Comparison of ENCODE assay signal across 12 cellular contexts in the genomic region with DNA sequence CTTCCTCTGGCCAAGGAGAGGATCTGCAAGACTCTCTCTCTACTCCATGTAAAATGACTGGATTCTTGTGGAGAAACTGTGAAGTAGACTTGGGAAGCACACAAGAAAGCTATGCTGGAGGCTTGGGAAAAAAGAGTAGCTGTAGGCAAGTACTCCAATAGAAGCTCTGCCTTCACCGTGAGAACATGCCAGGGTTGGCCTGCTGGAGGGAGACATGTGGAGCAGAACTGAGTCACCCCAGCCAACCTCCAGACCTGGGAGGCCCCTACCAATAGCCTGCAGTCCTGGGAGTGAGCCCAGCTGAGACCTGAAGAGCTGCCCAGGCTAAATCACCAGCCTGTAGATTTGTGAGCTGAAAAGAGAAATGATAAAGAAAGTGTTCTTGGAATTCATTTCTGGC.
DNase-seq lines count a peak whose midpoint lies in the region; ATAC-seq and TF ChIP-seq lines count a peak whose summit lies in the region.
"Had no signal": no experiment of that assay in that cellular context is flagged by ENCODE, and none has a peak within 500 bp of the region (broad histone marks: within the 10 kb centered on the region; RNA-seq: fewer than 3 reads in every experiment).

No MANE protein-coding gene starts in this region.

- WGBS in right cardiac atrium = 43% methylated on average over 1 of the region's 1 CpG
- 39 to 42% methylated on average over 1 of the region's 1 CpG for WGBS in heart right ventricle, 2 donors
- WGBS in aorta, 2 donors = 0 to 8% methylated on average over 1 of the region's 1 CpG

- H3K27ac ChIP-seq in right cardiac atrium (ENCODE audit: low read length) = no peak overlapping the region
- H3K27ac ChIP-seq in heart right ventricle = no peak overlapping the region
- peak overlapping the region in 1 of 2 donors; percentile 95 for H3K27ac ChIP-seq in aorta (ENCODE audit: low read depth in 1 of 2, low read length in 2 of 2)
- H3K27ac ChIP-seq: ovary had no signal

- H3K36me3 ChIP-seq in heart right ventricle (no peaks in the 10 kb centered on the region), aorta (ENCODE audit: control insufficient read depth in 1 of 2, insufficient read depth in 2 of 2, low read length in 1 of 2) (no peaks in the 10 kb centered on the region)
- H3K36me3 ChIP-seq: ovary had no signal

- DNase-seq in right cardiac atrium = peak in 2 of 3 donors; percentile 26 to 70
- no peak for DNase-seq in heart right ventricle
- DNase-seq in cardiac fibroblast (ENCODE audit: low read depth in 2 of 2) = peak; percentile 61 to 95
- peak; percentile 39 for DNase-seq in kidney tubule cell (ENCODE audit: low spot score)
- peak; percentile 76 to 78 for DNase-seq in aorta
- DNase-seq in mesenteric fat pad (ENCODE audit: low spot score) = no peak
- no peak for DNase-seq in cerebellar nuclear complex (lab: John Stamatoyannopoulos, UW)
- DNase-seq: activated CD4-positive, alpha-beta T cell treated with anti-CD3 and anti-CD28 coated beads for 48 hours; NCI-H1417; ovary; stimulated activated naive CD8-positive, alpha-beta T cell treated with anti-CD3 and anti-CD28 coated beads, Interleukin-15, amount 100 ng/mL, for 72 hours had no signal

- H3K27me3 ChIP-seq in right cardiac atrium (ENCODE audit: control insufficient read depth, insufficient read depth) = no peaks in the 10 kb centered on the region
- no peaks in the 10 kb centered on the region for H3K27me3 ChIP-seq in heart right ventricle
- no peaks in the 10 kb centered on the region for H3K27me3 ChIP-seq in aorta (ENCODE audit: control insufficient read depth in 1 of 2, insufficient read depth in 2 of 2, low read length in 1 of 2)
- H3K27me3 ChIP-seq: ovary had no signal

- no peaks in the 10 kb centered on the region for H3K9me3 ChIP-seq in right cardiac atrium (ENCODE audit: control insufficient read depth, low read length)
- no peaks in the 10 kb centered on the region for H3K9me3 ChIP-seq in heart right ventricle
- no peaks in the 10 kb centered on the region for H3K9me3 ChIP-seq in aorta (ENCODE audit: control insufficient read depth, low read length)
- H3K9me3 ChIP-seq: ovary had no signal

- ATAC-seq in right cardiac atrium = peak in 1 of 2 donors; percentile 75
- ATAC-seq in heart right ventricle = no peak
- peak; percentile 85 for ATAC-seq in aorta (ENCODE audit: low FRiP score)
- ATAC-seq in HG03045 (IDR thresholded peaks at IDR 0.05; ENCODE audit: unreplicated experiment) = no peak
- ATAC-seq: stimulated activated naive CD8-positive, alpha-beta T cell treated with anti-CD3 and anti-CD28 coated beads, Interleukin-15, amount 100 ng/mL, for 72 hours had no signal

- no peak for TF ChIP-seq CTCF in heart right ventricle (IDR thresholded peaks at IDR 0.05)
- no peak for TF ChIP-seq CTCF in cardiac fibroblast (IDR thresholded peaks at IDR 0.05; ENCODE audit: low read depth, low read length)

- peaks cover 2% of the 10 kb centered on the region for H3K4me1 ChIP-seq in right cardiac atrium (ENCODE audit: control insufficient read depth, insufficient read depth, low read length)
- no peaks in the 10 kb centered on the region for H3K4me1 ChIP-seq in heart right ventricle
- H3K4me1 ChIP-seq in aorta (ENCODE audit: control insufficient read depth in 1 of 2, insufficient read depth in 2 of 2, low read length in 2 of 2) = peaks cover 0 to 6% of the 10 kb centered on the region in 2 donors

- H3K4me3 ChIP-seq in right cardiac atrium (ENCODE audit: low read length) (no peak overlapping the region), heart right ventricle (no peak overlapping the region), cardiac fibroblast (replicated peaks in 1 of 2; ENCODE audit: low read depth in 2 of 2, low read length in 2 of 2) (no peak overlapping the region), aorta (ENCODE audit: low read length in 2 of 2) (no peak overlapping the region)
- H3K4me3 ChIP-seq: ovary had no signal

- intact Hi-C loops in right cardiac atrium (cut with DNase I) (no loop called here), heart right ventricle (cut with DNase I) (no loop called here), aorta (cut with DNase I) (no loop called here)

Comparison
In these comparisons a context has a peak if more than half of its experiments do, and no peak if none do; other contexts are left out.
1. DNase-seq: peak in right cardiac atrium (2 of 3), cardiac fibroblast (2 of 2), kidney tubule cell (single experiment) and aorta (2 of 2); none in heart right ventricle (0 of 2), mesenteric fat pad (single experiment) and cerebellar nuclear complex (0 of 2).